24 cellular contexts compared by ENCODE assay signal in genomic region chr20:62448038-62448437, GRCh38. TPM values are rescaled to one million over a fixed set of nuclear protein-coding genes. Genes with fewer than 3 reads are reported as not detected.
DNase-seq lines count a peak whose midpoint lies in the region; ATAC-seq, FAIRE-seq and TF ChIP-seq lines count a peak whose summit lies in the region.
"Had no signal": no experiment of that assay in that cellular context is flagged by ENCODE, and none has a peak within 500 bp of the region (broad histone marks: within the 10 kb centered on the region; RNA-seq: fewer than 3 reads in every experiment).

No MANE protein-coding gene starts in this region.

- peaks cover 0 to 2% of the 10 kb centered on the region in 2 experiments; a peak in 2 of 4 replicates for H3K27me3 ChIP-seq in GM12878 (replicated peaks in 1 of 2; ENCODE audit: control insufficient read depth in 2 of 2, insufficient read depth in 2 of 2, low read length in 1 of 2)
- H3K27me3 ChIP-seq in tibial nerve: peaks cover 0 to 73% of the 10 kb centered on the region in 2 donors

- ATAC-seq in GM12878 (0 out of 3 replicates have a peak, but pooled peaks have one; percentile 21), HG02970 (IDR thresholded peaks at IDR 0.05; ENCODE audit: low FRiP score, unreplicated experiment) (no peak)
- ATAC-seq: HCT116 had no signal

- no peak overlapping the region for H3K4me2 ChIP-seq in GM12878 (ENCODE audit: control insufficient read depth, insufficient read depth)

- TF ChIP-seq POLR2A in NB4 (IDR thresholded peaks at IDR 0.05; ENCODE audit: extremely low read depth, insufficient read length) (no peak), GM12878 (IDR thresholded peaks at IDR 0.05; ENCODE audit: low read depth, low read length) (no peak), tibial nerve (IDR thresholded peaks at IDR 0.05) (no peak)

- RAD21 ChIA-PET in GM12878 (lab: Charles Lee; ENCODE audit: unreplicated experiment): no interaction called here

- TF ChIP-seq CTCF in NB4 (IDR thresholded peaks at IDR 0.05; ENCODE audit: low read depth, low read length) (no peak), GM12878 (IDR thresholded peaks at IDR 0.05 in 2 of 3, conservative IDR thresholded peaks at IDR 0.05 in 1 of 3; ENCODE audit: control insufficient read depth in 2 of 3, extremely low read depth in 1 of 3, insufficient read depth in 1 of 3, low read depth in 3 of 3, low read length in 3 of 3) (no peak), tibial nerve (IDR thresholded peaks at IDR 0.05) (no peak)

- H3K4me3 ChIP-seq in NB4 (ENCODE audit: low read depth, low read length) (no peak overlapping the region), GM12878 (no peak overlapping the region), tibial nerve (no peak overlapping the region)
- H3K4me3 ChIP-seq: GM23248, SJCRH30 had no signal

- CTCF ChIA-PET in GM12878 (lab: Yijun Ruan, JAX): no interaction called here

- in situ Hi-C loops in GM12878 (cut with MboI): no loop called here
- in situ Hi-C loops in KBM-7 (cut with MboI; ENCODE audit: low pct_unique_long_range_greater_than_20kb, low sequenced_read_pairs): no loop called here

- no peak for TF ChIP-seq RAD21 in GM12878 (IDR thresholded peaks at IDR 0.05; ENCODE audit: insufficient read depth, low read depth, low read length)

- POLR2A ChIA-PET in GM12878 (lab: Charles Lee): no interaction called here

- H4K20me1 ChIP-seq in GM12878 (ENCODE audit: control insufficient read depth, insufficient read depth): no peaks in the 10 kb centered on the region

- DNase-seq in SIG-M5 treated with dmso at 0.1 percent for 504 hours (lab: John Stamatoyannopoulos, UW; ENCODE audit: unreplicated experiment) (peak; percentile 1), SIG-M5 (lab: John Stamatoyannopoulos, UW) (no peak), NB4 (ENCODE audit: low read depth) (peak; percentile 49), GM12878 (ENCODE audit: low read depth, low spot score) (no peak), urothelium cell line (ENCODE audit: low spot score) (no peak), tibial nerve (ENCODE audit: low spot score in 2 of 2) (no peak), KBM-7 (no peak)
- DNase-seq: AML-193, DMS79 treated with DMSO at 0.1 percent for 48 hours, GM23248, NCI-H1417 treated with DMSO at 0.1 percent for 48 hours, NCI-H187 treated with DMSO at 0.1 percent for 48 hours, NCI-H2227 treated with DMSO at 0.1 percent for 48 hours, NCI-H510A treated with DMSO at 0.1 percent for 48 hours, NCI-H774, SJCRH30, SW 1271 had no signal

- 17% methylated on average over 10 of the region's 10 CpGs for WGBS in GM12878 (ENCODE audit: insufficient coverage, insufficient replicate concordance, low lambda C conversion rate, missing lambda C conversion rate)
- 79 to 82% methylated on average over 10 of the region's 10 CpGs for WGBS in tibial nerve, 2 donors

- no peaks in the 10 kb centered on the region for H3K9me3 ChIP-seq in GM12878 (replicated peaks; ENCODE audit: control insufficient read depth, insufficient read depth, low read length)
- no peaks in the 10 kb centered on the region for H3K9me3 ChIP-seq in tibial nerve
- H3K9me3 ChIP-seq: SJCRH30 had no signal

- no peaks in the 10 kb centered on the region for H3K4me1 ChIP-seq in GM12878 (ENCODE audit: control insufficient read depth, insufficient read depth, low read length)
- no peaks in the 10 kb centered on the region for H3K4me1 ChIP-seq in tibial nerve
- H3K4me1 ChIP-seq: SJCRH30 had no signal

- intact Hi-C loops in GM12878 (cut with micrococcal nuclease; ENCODE audit: unreplicated experiment): no loop called here

- no peak overlapping the region for H2AFZ ChIP-seq in GM12878 (ENCODE audit: control insufficient read depth, low read depth, low read length)
- H2AFZ ChIP-seq: GM23248 had no signal

- BruUV-seq in GM12878 (replicated peaks; lab: Mats Ljungman, UMichigan): no TSS peak

- FAIRE-seq in GM12878 (lab: Jason Lieb, UNC) (no peak), urothelium cell line (lab: Jason Lieb, UNC) (peak; percentile 46)

- H3K79me2 ChIP-seq in GM12878 (ENCODE audit: control insufficient read depth, insufficient read depth, low read length): no peaks in the 10 kb centered on the region

- SMC1A ChIA-PET in GM12878 (lab: Charles Lee; ENCODE audit: uncharacterized antibody, unreplicated experiment): no interaction called here

- no peak overlapping the region for H3K9ac ChIP-seq in GM12878 (ENCODE audit: control insufficient read depth, insufficient read depth, low read length)
- H3K9ac ChIP-seq: GM23248 had no signal

- H3K36me3 ChIP-seq in GM12878 (ENCODE audit: control insufficient read depth in 2 of 2, insufficient read depth in 2 of 2, low read length in 1 of 2): no peaks in the 10 kb centered on the region
- no peaks in the 10 kb centered on the region for H3K36me3 ChIP-seq in tibial nerve
- H3K36me3 ChIP-seq: SJCRH30 had no signal

- H3K27ac ChIP-seq in GM12878 (ENCODE audit: control insufficient read depth, insufficient read depth): no peak overlapping the region
- no peak overlapping the region for H3K27ac ChIP-seq in tibial nerve
- H3K27ac ChIP-seq: 22Rv1, C4-2B, GM23248, SJCRH30 had no signal

- TF ChIP-seq EP300 in GM12878 (IDR thresholded peaks at IDR 0.05; ENCODE audit: borderline replicate concordance in 1 of 2, control insufficient read depth in 1 of 2, low read depth in 2 of 2, low read length in 2 of 2): no peak
- no peak for TF ChIP-seq EP300 in tibial nerve (IDR thresholded peaks at IDR 0.05)

TF ChIP-seq in GM12878, 131 proteins besides CTCF, POLR2A, EP300 and RAD21 (continues in another document):
- TF ChIP-seq ETV6 (conservative IDR thresholded peaks at IDR 0.05 in 1 of 2, IDR thresholded peaks at IDR 0.05 in 1 of 2; ENCODE audit: borderline replicate concordance in 1 of 2, low read depth in 1 of 2): no peak
- peak; percentile 50 to 76; a peak in 2 of 4 replicates for TF ChIP-seq SRF (IDR thresholded peaks at IDR 0.05; ENCODE audit: low read depth in 2 of 2, low read length in 2 of 2)

RNA-seq across cellular contexts. Expression of gene RBBP8NL, which starts 20.7 kb away (rescaled TPM):
- not detected in 2 replicates for total RNA-seq in GM12878 (2013; cell fraction: nucleolus; rRNA removed)
- total RNA-seq in GM12878 (2014; rRNA removed) (not detected in 2 replicates), GM12878 (2014; rRNA removed; fragmentation: Illumina TruSeq; extraction: Trizol) (not detected in 2 replicates), GM12878 (2021) (not detected in 2 replicates), tibial nerve (not detected)
- polyA plus RNA-seq in GM12878 (2011; ENCODE audit: low read depth): not detected
- polyA plus RNA-seq in GM12878 (2011; rRNA removed) (not detected in 2 replicates), GM12878 (2014; fragmentation: Illumina TruSeq; extraction: Trizol) (not detected in 2 replicates), GM12878 (2014; fragmentation: Nextera tagmentation; extraction: Ambion mirVana) (not detected), GM12878 (2014; rRNA removed) (not detected in 2 replicates), GM12878 (2016; fragmentation: Nextera tagmentation; extraction: Ambion mirVana) (not detected)
- polyA plus RNA-seq in GM12878 (2011; cell fraction: cytosol; rRNA removed): not detected in 2 replicates
- polyA plus RNA-seq in GM12878 (2011; cell fraction: nucleus; rRNA removed): not detected in 2 replicates
- not detected in 2 replicates for polyA plus RNA-seq in GM12878 (2012)
- polyA minus RNA-seq in GM12878 (2011; rRNA and poly(A)+ RNA removed): not detected in 2 replicates
- polyA minus RNA-seq in GM12878 (2011; cell fraction: cytosol; rRNA and poly(A)+ RNA removed): not detected in 2 replicates
- not detected in 2 replicates for polyA minus RNA-seq in GM12878 (2011; cell fraction: nucleus; rRNA and poly(A)+ RNA removed)
- total RNA-seq: GM23248, HT1080, RPMI7951, SJCRH30 had no signal
- polyA plus RNA-seq: GM23248, IgD-negative memory B cell had no signal

RNA-seq across cellular contexts. Expression of gene GATA5, which starts 27.8 kb away (rescaled TPM):
- total RNA-seq in GM12878 (2013; cell fraction: nucleolus; rRNA removed): not detected in 2 replicates
- not detected in 2 replicates for total RNA-seq in GM12878 (2014; rRNA removed)
- not detected in 2 replicates for total RNA-seq in GM12878 (2014; rRNA removed; fragmentation: Illumina TruSeq; extraction: Trizol)
- total RNA-seq in GM12878 (2021): not detected in 2 replicates
- not detected for polyA plus RNA-seq in GM12878 (2011; ENCODE audit: low read depth)
- not detected in 2 replicates for polyA plus RNA-seq in GM12878 (2011; rRNA removed)
- polyA plus RNA-seq in GM12878 (2011; cell fraction: cytosol; rRNA removed): not detected in 2 replicates
- polyA plus RNA-seq in GM12878 (2011; cell fraction: nucleus; rRNA removed): not detected in 2 replicates
- not detected in 2 replicates for polyA plus RNA-seq in GM12878 (2012)
- polyA plus RNA-seq in GM12878 (2014; fragmentation: Illumina TruSeq; extraction: Trizol): not detected in 2 replicates
- not detected for polyA plus RNA-seq in GM12878 (2014; fragmentation: Nextera tagmentation; extraction: Ambion mirVana)
- not detected in 2 replicates for polyA plus RNA-seq in GM12878 (2014; rRNA removed)
- polyA plus RNA-seq in GM12878 (2016; fragmentation: Nextera tagmentation; extraction: Ambion mirVana): not detected
- not detected in 2 replicates for polyA minus RNA-seq in GM12878 (2011; rRNA and poly(A)+ RNA removed)
- not detected in 2 replicates for polyA minus RNA-seq in GM12878 (2011; cell fraction: cytosol; rRNA and poly(A)+ RNA removed)
- not detected in 2 replicates for polyA minus RNA-seq in GM12878 (2011; cell fraction: nucleus; rRNA and poly(A)+ RNA removed)
- under 1 TPM in 1 of 4 donors, not detected in 3; 0.20 TPM for total RNA-seq in tibial nerve
- total RNA-seq: GM23248, HT1080, RPMI7951, SJCRH30 had no signal
- polyA plus RNA-seq: GM23248, IgD-negative memory B cell had no signal

RNA-seq across cellular contexts. Expression of gene CABLES2, which starts 41.0 kb away (rescaled TPM):
- 2.1 and 2.3 TPM in 2 replicates for total RNA-seq in GM12878 (2013; cell fraction: nucleolus; rRNA removed)
- total RNA-seq in GM12878 (2014; rRNA removed) (7.7 and 8.8 TPM in 2 replicates), GM12878 (2014; rRNA removed; fragmentation: Illumina TruSeq; extraction: Trizol) (5.3 and 5.9 TPM in 2 replicates), GM12878 (2021) (14.9 and 15.2 TPM in 2 replicates), tibial nerve (1 to 10 TPM; 1.1 to 9.9 (median 6.2) TPM)
- polyA plus RNA-seq in GM12878 (2011; ENCODE audit: low read depth): 5.3 TPM
- polyA plus RNA-seq in GM12878 (2011; rRNA removed) (2.9 and 4.8 TPM in 2 replicates), GM12878 (2014; fragmentation: Illumina TruSeq; extraction: Trizol) (7.4 and 12.7 TPM in 2 replicates), GM12878 (2014; fragmentation: Nextera tagmentation; extraction: Ambion mirVana) (1 to 10 TPM; 2.3 to 2.9 TPM), GM12878 (2014; rRNA removed) (10.7 and 11.6 TPM in 2 replicates), GM12878 (2016; fragmentation: Nextera tagmentation; extraction: Ambion mirVana) (1 to 10 TPM; 2.2 to 2.5 TPM)
- polyA plus RNA-seq in GM12878 (2011; cell fraction: cytosol; rRNA removed): 7.1 and 7.2 TPM in 2 replicates
- 10.3 and 11.7 TPM in 2 replicates for polyA plus RNA-seq in GM12878 (2011; cell fraction: nucleus; rRNA removed)
- 7.3 and 7.4 TPM in 2 replicates for polyA plus RNA-seq in GM12878 (2012)
- polyA minus RNA-seq in GM12878 (2011; rRNA and poly(A)+ RNA removed): 3.5 and 4.5 TPM in 2 replicates
- 2.5 and 3.6 TPM in 2 replicates for polyA minus RNA-seq in GM12878 (2011; cell fraction: cytosol; rRNA and poly(A)+ RNA removed)
- 1.7 and 3.3 TPM in 2 replicates for polyA minus RNA-seq in GM12878 (2011; cell fraction: nucleus; rRNA and poly(A)+ RNA removed)

Comparison
In these comparisons a context has a peak if more than half of its experiments do, and no peak if none do; other contexts are left out.
1. DNase-seq: peak in SIG-M5 treated with dmso at 0.1 percent for 504 hours (single experiment) and NB4 (single experiment); none in SIG-M5 (single experiment), GM12878 (single experiment), urothelium cell line (single experiment), tibial nerve (0 of 2) and KBM-7 (single experiment).